In the genomic region with DNA sequence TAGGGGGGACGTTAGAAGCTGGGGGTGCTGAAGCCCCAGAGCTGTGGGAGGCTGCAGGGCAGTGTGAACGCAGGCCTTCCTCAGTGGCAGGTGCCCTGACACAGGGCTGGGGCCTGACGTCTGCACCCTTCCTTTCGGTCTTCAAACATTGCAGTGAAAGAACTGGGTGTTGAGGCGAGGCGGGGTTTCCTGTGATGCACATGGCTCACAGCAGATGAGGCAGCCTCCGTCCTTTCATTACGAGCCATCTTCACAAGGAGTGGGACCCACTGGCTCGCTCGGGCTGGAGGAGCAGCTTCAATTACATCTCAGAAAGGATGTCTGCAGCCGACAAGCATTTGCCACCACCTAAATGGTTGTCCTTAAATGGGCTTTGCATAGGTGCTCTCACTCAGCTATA, we compare ENCODE assay signal across 8 cellular contexts.
"Had no signal": no experiment of that assay in that cellular context is flagged by ENCODE, and none has a peak within 500 bp of the region (broad histone marks: within the 10 kb centered on the region; RNA-seq: fewer than 3 reads in every experiment).

No MANE protein-coding gene starts in this region.

- H3K27ac Mint-ChIP-seq: memory B cell had no signal

- H3K4me1 Mint-ChIP-seq: memory B cell had no signal

- DNase-seq: activated CD4-positive, CD25-positive, alpha-beta regulatory T cell treated with anti-CD3 and anti-CD28 coated beads, Interleukin-2, amount 50 U/mL, for 72 hours; activated effector memory CD4-positive, alpha-beta T cell treated with anti-CD3 and anti-CD28 coated beads, Interleukin-2, amount 50 U/mL, for 16 hours; activated T-cell treated with anti-CD3 and anti-CD28 coated beads, Interleukin-2, amount 50 U/mL, for 4 hours; Right ventricle myocardium superior; T1000 had no signal

- ATAC-seq: left lung, sciatic nerve had no signal

- H3K4me3 Mint-ChIP-seq: activated T-cell treated with anti-CD3 and anti-CD28 coated beads, Interleukin-2, amount 50 U/mL, for 4 hours; memory B cell had no signal

- H3K36me3 Mint-ChIP-seq: memory B cell had no signal
